8 cellular contexts compared by ENCODE assay signal in genomic region chr4:118282692-118283091, GRCh38.
DNase-seq lines count a peak whose midpoint lies in the region; ATAC-seq and TF ChIP-seq lines count a peak whose summit lies in the region.

No MANE protein-coding gene starts in this region.

- H3K27ac ChIP-seq in lower lobe of right lung, result no peak overlapping the region

- H3K9me3 Mint-ChIP-seq in activated CD4-positive, alpha-beta memory T cell treated with anti-CD3 and anti-CD28 coated beads for 36 hours, result no peaks in the 10 kb centered on the region
- no peaks in the 10 kb centered on the region for H3K9me3 Mint-ChIP-seq in activated CD4-positive, alpha-beta memory T cell treated with anti-CD3 and anti-CD28 coated beads, Interleukin-2, amount 10 ng/mL, durations not matched to agents 7 days and 5 days
- H3K9me3 Mint-ChIP-seq in activated naive CD8-positive, alpha-beta T cell treated with anti-CD3 and anti-CD28 coated beads for 36 hours, result no peaks in the 10 kb centered on the region
- H3K9me3 Mint-ChIP-seq in naive thymus-derived CD8-positive, alpha-beta T cell, result no peaks in the 10 kb centered on the region

- ATAC-seq in naive thymus-derived CD8-positive, alpha-beta T cell, result no peak
- ATAC-seq in lower lobe of right lung (no peak), HG03378 (IDR thresholded peaks at IDR 0.05; ENCODE audit: unreplicated experiment) (no peak)

- peak overlapping the region; percentile 19 for H3K27ac Mint-ChIP-seq in activated CD4-positive, alpha-beta memory T cell treated with anti-CD3 and anti-CD28 coated beads for 36 hours
- no peak overlapping the region for H3K27ac Mint-ChIP-seq in activated CD4-positive, alpha-beta memory T cell treated with anti-CD3 and anti-CD28 coated beads, Interleukin-2, amount 10 ng/mL, durations not matched to agents 7 days and 5 days
- H3K27ac Mint-ChIP-seq in activated naive CD8-positive, alpha-beta T cell treated with anti-CD3 and anti-CD28 coated beads for 36 hours, result peak overlapping the region; percentile 98
- peak overlapping the region; percentile 5 to 98 (median 68) for H3K27ac Mint-ChIP-seq in naive thymus-derived CD8-positive, alpha-beta T cell

- no peaks in the 10 kb centered on the region for H3K27me3 ChIP-seq in lower lobe of right lung (ENCODE audit: low read depth)

- H3K9me3 ChIP-seq in lower lobe of right lung, result no peaks in the 10 kb centered on the region

- CTCF ChIA-PET in activated CD4-positive, alpha-beta memory T cell treated with anti-CD3 and anti-CD28 coated beads for 36 hours (lab: Charles Lee), result interaction anchor here (1.5 kb wide), 1 partner anchor 70 kb away, joined by 5 read pairs; the partner anchor contains the start of gene PRSS12
- CTCF ChIA-PET in activated CD4-positive, alpha-beta memory T cell treated with anti-CD3 and anti-CD28 coated beads, Interleukin-2, amount 10 ng/mL, durations not matched to agents 7 days and 5 days (lab: Charles Lee), result interaction anchor here (1.4 kb wide), 1 partner anchor 70 kb away, joined by 6 read pairs; the partner anchor contains the start of gene PRSS12

- peaks cover 43% of the 10 kb centered on the region for H3K4me1 ChIP-seq in lower lobe of right lung

- H3K36me3 ChIP-seq in lower lobe of right lung, result peaks cover 25% of the 10 kb centered on the region

- no peak for TF ChIP-seq CTCF in lower lobe of right lung (IDR thresholded peaks at IDR 0.05)

- H3K36me3 Mint-ChIP-seq in activated CD4-positive, alpha-beta memory T cell treated with anti-CD3 and anti-CD28 coated beads for 36 hours, result peaks cover 45% of the 10 kb centered on the region
- peaks cover 32% of the 10 kb centered on the region for H3K36me3 Mint-ChIP-seq in activated CD4-positive, alpha-beta memory T cell treated with anti-CD3 and anti-CD28 coated beads, Interleukin-2, amount 10 ng/mL, durations not matched to agents 7 days and 5 days (ENCODE audit: low read depth)
- H3K36me3 Mint-ChIP-seq in activated naive CD8-positive, alpha-beta T cell treated with anti-CD3 and anti-CD28 coated beads for 36 hours, result peaks cover 41% of the 10 kb centered on the region
- H3K36me3 Mint-ChIP-seq in naive thymus-derived CD8-positive, alpha-beta T cell, result peaks cover 0 to 38% (median 4%) of the 10 kb centered on the region in 3 donors

- H3K4me3 ChIP-seq in lower lobe of right lung, result no peak overlapping the region

- intact Hi-C loops in activated CD4-positive, alpha-beta memory T cell treated with anti-CD3 and anti-CD28 coated beads for 36 hours (cut with micrococcal nuclease), result no loop called here
- intact Hi-C loops in lower lobe of right lung (cut with DNase I), result no loop called here

- POLR2A ChIA-PET in activated CD4-positive, alpha-beta memory T cell treated with anti-CD3 and anti-CD28 coated beads for 36 hours (lab: Charles Lee), result no interaction called here
- POLR2A ChIA-PET in activated CD4-positive, alpha-beta memory T cell treated with anti-CD3 and anti-CD28 coated beads, Interleukin-2, amount 10 ng/mL, durations not matched to agents 7 days and 5 days (lab: Charles Lee), result no interaction called here
- POLR2A ChIA-PET in naive thymus-derived CD8-positive, alpha-beta T cell (lab: Charles Lee), result no interaction called here

- peaks cover 39% of the 10 kb centered on the region for H3K4me1 Mint-ChIP-seq in activated CD4-positive, alpha-beta memory T cell treated with anti-CD3 and anti-CD28 coated beads for 36 hours (ENCODE audit: low read depth)
- H3K4me1 Mint-ChIP-seq in activated CD4-positive, alpha-beta memory T cell treated with anti-CD3 and anti-CD28 coated beads, Interleukin-2, amount 10 ng/mL, durations not matched to agents 7 days and 5 days, result peaks cover 33% of the 10 kb centered on the region
- peaks cover 30% of the 10 kb centered on the region for H3K4me1 Mint-ChIP-seq in activated naive CD8-positive, alpha-beta T cell treated with anti-CD3 and anti-CD28 coated beads for 36 hours
- peaks cover 30 to 64% (median 55%) of the 10 kb centered on the region in 4 donors for H3K4me1 Mint-ChIP-seq in naive thymus-derived CD8-positive, alpha-beta T cell

- no peaks in the 10 kb centered on the region for H3K27me3 Mint-ChIP-seq in activated CD4-positive, alpha-beta memory T cell treated with anti-CD3 and anti-CD28 coated beads for 36 hours
- H3K27me3 Mint-ChIP-seq in activated CD4-positive, alpha-beta memory T cell treated with anti-CD3 and anti-CD28 coated beads, Interleukin-2, amount 10 ng/mL, durations not matched to agents 7 days and 5 days, result no peaks in the 10 kb centered on the region
- H3K27me3 Mint-ChIP-seq in activated naive CD8-positive, alpha-beta T cell treated with anti-CD3 and anti-CD28 coated beads for 36 hours, result peaks cover 5% of the 10 kb centered on the region
- H3K27me3 Mint-ChIP-seq in naive thymus-derived CD8-positive, alpha-beta T cell, result no peaks in the 10 kb centered on the region

- DNase-seq in activated CD4-positive, alpha-beta memory T cell treated with anti-CD3 and anti-CD28 coated beads for 36 hours, result peak; percentile 35
- DNase-seq in activated CD4-positive, alpha-beta memory T cell treated with anti-CD3 and anti-CD28 coated beads, Interleukin-2, amount 10 ng/mL, durations not matched to agents 7 days and 5 days, result no peak
- DNase-seq in MV-4-11 (lab: John Stamatoyannopoulos, UW) (peak; percentile 91), NCI-H1436 (lab: John Stamatoyannopoulos, UW) (no peak), lower lobe of right lung (no peak)
- no peak for DNase-seq in activated naive CD8-positive, alpha-beta T cell treated with anti-CD3 and anti-CD28 coated beads for 36 hours
- no peak for DNase-seq in naive thymus-derived CD8-positive, alpha-beta T cell

- no peak overlapping the region for H3K4me3 Mint-ChIP-seq in activated CD4-positive, alpha-beta memory T cell treated with anti-CD3 and anti-CD28 coated beads for 36 hours
- H3K4me3 Mint-ChIP-seq in activated CD4-positive, alpha-beta memory T cell treated with anti-CD3 and anti-CD28 coated beads, Interleukin-2, amount 10 ng/mL, durations not matched to agents 7 days and 5 days, result no peak overlapping the region
- no peak overlapping the region for H3K4me3 Mint-ChIP-seq in activated naive CD8-positive, alpha-beta T cell treated with anti-CD3 and anti-CD28 coated beads for 36 hours
- no peak overlapping the region for H3K4me3 Mint-ChIP-seq in naive thymus-derived CD8-positive, alpha-beta T cell

Comparison
In these comparisons a context has a peak if more than half of its experiments do, and no peak if none do; other contexts are left out.
1. DNase-seq: peak in activated CD4-positive, alpha-beta memory T cell treated with anti-CD3 and anti-CD28 coated beads for 36 hours (single experiment) and MV-4-11 (single experiment); none in activated CD4-positive, alpha-beta memory T cell treated with anti-CD3 and anti-CD28 coated beads, Interleukin-2, amount 10 ng/mL, durations not matched to agents 7 days and 5 days (single experiment), activated naive CD8-positive, alpha-beta T cell treated with anti-CD3 and anti-CD28 coated beads for 36 hours (single experiment), naive thymus-derived CD8-positive, alpha-beta T cell (0 of 10), NCI-H1436 (single experiment) and lower lobe of right lung (single experiment).